ENCODE assay signal across 18 cellular contexts in genomic region chr14:73557201-73557600, GRCh38. TPM values are rescaled to one million over a fixed set of nuclear protein-coding genes. Genes with fewer than 3 reads are reported as not detected.
"Had no signal": no experiment of that assay in that cellular context is flagged by ENCODE, and none has a peak within 500 bp of the region (broad histone marks: within the 10 kb centered on the region; RNA-seq: fewer than 3 reads in every experiment).

No MANE protein-coding gene starts in this region.

RNA-seq across cellular contexts. Expression of gene HEATR4, which starts 1.5 kb away (rescaled TPM):
- total RNA-seq: activated naive CD4-positive, alpha-beta T cell treated with anti-CD3 and anti-CD28 coated beads for 36 hours; activated naive CD4-positive, alpha-beta T cell treated with anti-CD3 and anti-CD28 coated beads, Interleukin-2, amount 50 U/mL, for 72 hours; activated naive CD8-positive, alpha-beta T cell treated with anti-CD3 and anti-CD28 coated beads for 36 hours; activated naive CD8-positive, alpha-beta T cell treated with anti-CD3 and anti-CD28 coated beads, Interleukin-2, amount 10 ng/mL, durations not matched to agents 7 days and 5 days; activated T-cell treated with anti-CD3 and anti-CD28 coated beads, Interleukin-2, amount 50 U/mL, for 4 hours; activated T-helper 17 cell treated with anti-CD3 and anti-CD28 coated beads, Interleukin-2, amount 50 U/mL, for 72 hours; activated T-helper 2 cell treated with anti-CD3 and anti-CD28 coated beads, Interferon-gamma antibody, Interleukin-2, Interleukin-4, amounts not matched to agents 10 μg/mL and 5 μg/mL and 100 μg/mL, durations not matched to agents 14 hours and 24 hours and 36 hours; ascending aorta; astrocyte had no signal

RNA-seq across cellular contexts. Expression of gene ACOT6, which starts 55.1 kb away (rescaled TPM):
- total RNA-seq: activated naive CD4-positive, alpha-beta T cell treated with anti-CD3 and anti-CD28 coated beads for 36 hours; activated naive CD4-positive, alpha-beta T cell treated with anti-CD3 and anti-CD28 coated beads, Interleukin-2, amount 50 U/mL, for 72 hours; activated naive CD8-positive, alpha-beta T cell treated with anti-CD3 and anti-CD28 coated beads for 36 hours; activated naive CD8-positive, alpha-beta T cell treated with anti-CD3 and anti-CD28 coated beads, Interleukin-2, amount 10 ng/mL, durations not matched to agents 7 days and 5 days; activated T-cell treated with anti-CD3 and anti-CD28 coated beads, Interleukin-2, amount 50 U/mL, for 4 hours; activated T-cell treated with anti-CD3 and anti-CD28 coated beads, Interleukin-2, amount 50 U/mL, for 72 hours; activated T-helper 1 cell treated with anti-CD3 and anti-CD28 coated beads, Interleukin-12 subunit alpha, Interleukin-12 subunit beta, Interleukin-2, Interleukin-4 antibody, amounts not matched to agents 30 ng/mL and 10 ng/mL and 1 ng/mL, durations not matched to agents 14 hours and 24 hours and 36 hours; activated T-helper 17 cell treated with anti-CD3 and anti-CD28 coated beads, Interleukin-2, amount 50 U/mL, for 72 hours; activated T-helper 2 cell treated with anti-CD3 and anti-CD28 coated beads, Interferon-gamma antibody, Interleukin-2, Interleukin-4, amounts not matched to agents 10 μg/mL and 5 μg/mL and 100 μg/mL, durations not matched to agents 14 hours and 24 hours and 36 hours; adrenal gland; aorta; ascending aorta; astrocyte; body of pancreas; bronchial epithelial cell; cardiac septum; cerebellum; chondrocyte had no signal
- polyA plus RNA-seq: aorta had no signal
